Comparison of ENCODE assay signal across 8 cellular contexts in the genomic region with DNA sequence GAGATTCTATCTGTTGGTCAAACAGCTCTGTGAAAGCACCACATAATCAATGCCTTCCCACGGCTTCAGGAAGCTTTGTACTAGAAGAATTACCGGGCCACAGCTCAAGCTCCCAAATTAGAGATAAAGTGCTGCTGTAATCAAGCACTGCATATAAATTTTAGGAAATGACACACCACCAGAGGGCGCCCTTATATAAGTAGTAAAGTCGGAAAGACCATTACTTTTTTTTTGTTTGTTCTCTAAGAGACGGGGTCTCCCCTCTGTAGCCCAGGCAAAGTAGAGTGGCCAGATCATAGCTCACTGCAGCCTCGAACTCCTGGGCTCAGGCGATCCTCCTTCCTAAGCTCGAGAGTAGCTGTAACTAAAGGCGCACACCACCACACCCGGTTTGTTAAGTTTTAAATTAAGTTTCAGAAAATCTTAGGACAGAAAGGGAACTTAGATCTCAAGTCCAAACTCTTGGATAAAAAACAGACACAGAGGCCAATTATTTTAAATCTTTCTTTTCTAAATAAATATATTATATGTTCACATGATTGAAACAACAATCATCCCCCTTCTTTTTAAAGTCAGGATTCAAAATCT. TPM values are rescaled to one million over a fixed set of nuclear protein-coding genes. Genes with fewer than 3 reads are reported as not detected.
A peak's percentile ranks its signal among the peaks of the same experiment; 100 is the strongest.
DNase-seq lines count a peak whose midpoint lies in the region; ATAC-seq and TF ChIP-seq lines count a peak whose summit lies in the region.

No MANE protein-coding gene starts in this region.

- peaks cover 8 to 13% (median 11%) of the 10 kb centered on the region in 4 donors for H3K4me1 Mint-ChIP-seq in naive thymus-derived CD8-positive, alpha-beta T cell
- H3K4me1 Mint-ChIP-seq in stimulated activated naive B cell treated with anti-CD40 and anti-IgM and Interleukin-4, amounts not matched to agents 10 μg/mL and 1 μg/mL and 100 μg/mL, for 72 hours = peaks cover 27 to 45% of the 10 kb centered on the region in 2 donors

- peaks cover 23 to 42% (median 34%) of the 10 kb centered on the region in 4 donors for H3K4me1 ChIP-seq in esophagus muscularis mucosa

- POLR2A ChIA-PET in naive thymus-derived CD8-positive, alpha-beta T cell (lab: Charles Lee) = interaction anchor here (0.6 to 1.6 kb wide), 2 partner anchors 33 to 382 kb away, joined by 3 to 19 read pairs; a partner anchor contains a TSS

- no peaks in the 10 kb centered on the region for H3K36me3 ChIP-seq in esophagus muscularis mucosa

- no peaks in the 10 kb centered on the region for H3K27me3 ChIP-seq in esophagus muscularis mucosa

- ATAC-seq in naive thymus-derived CD8-positive, alpha-beta T cell = peak; percentile 46 to 68
- ATAC-seq in stimulated activated naive B cell treated with anti-CD40 and anti-IgM and Interleukin-4, amounts not matched to agents 10 μg/mL and 1 μg/mL and 100 μg/mL, for 72 hours (replicated peaks) = peak; percentile 82 to 87

- no peaks in the 10 kb centered on the region for H3K9me3 ChIP-seq in esophagus muscularis mucosa

- no peak overlapping the region for H3K27ac ChIP-seq in esophagus muscularis mucosa (replicated peaks in 1 of 4)

- intact Hi-C loops in esophagus muscularis mucosa (cut with DNase I) = loop anchor here (2.0 kb wide), 1 partner anchor 33 kb away; a partner anchor contains a TSS

- no peak for TF ChIP-seq EP300 in esophagus muscularis mucosa (IDR thresholded peaks at IDR 0.05)

- 10% methylated on average over 10 of the region's 10 CpGs for WGBS in esophagus muscularis mucosa

- TF ChIP-seq CTCF in GM12875 (IDR thresholded peaks at IDR 0.05; ENCODE audit: borderline replicate concordance, insufficient read depth, low read depth, low read length) (peak; percentile 48; the same call in 1 of the 2 replicates), esophagus muscularis mucosa (IDR thresholded peaks at IDR 0.05) (peak; percentile 66 to 72 (median 71))

- peak overlapping the region in 7 of 10 donors; percentile 44 to 81 (median 65) for H3K27ac Mint-ChIP-seq in naive thymus-derived CD8-positive, alpha-beta T cell
- H3K27ac Mint-ChIP-seq in stimulated activated naive B cell treated with anti-CD40 and anti-IgM and Interleukin-4, amounts not matched to agents 10 μg/mL and 1 μg/mL and 100 μg/mL, for 72 hours = peak overlapping the region; percentile 14

- H3K4me3 ChIP-seq in GM12875 (ENCODE audit: low read depth, low read length) (no peak overlapping the region), esophagus muscularis mucosa (peak overlapping the region; percentile 19 to 47 (median 26))

- H3K9me3 Mint-ChIP-seq in naive thymus-derived CD8-positive, alpha-beta T cell = no peaks in the 10 kb centered on the region
- no peaks in the 10 kb centered on the region for H3K9me3 Mint-ChIP-seq in stimulated activated naive B cell treated with anti-CD40 and anti-IgM and Interleukin-4, amounts not matched to agents 10 μg/mL and 1 μg/mL and 100 μg/mL, for 72 hours

- TF ChIP-seq POLR2A in esophagus muscularis mucosa (IDR thresholded peaks at IDR 0.05; ENCODE audit: low read depth) = no peak

- H3K36me3 Mint-ChIP-seq in naive thymus-derived CD8-positive, alpha-beta T cell = no peaks in the 10 kb centered on the region
- H3K36me3 Mint-ChIP-seq in stimulated activated naive B cell treated with anti-CD40 and anti-IgM and Interleukin-4, amounts not matched to agents 10 μg/mL and 1 μg/mL and 100 μg/mL, for 72 hours = no peaks in the 10 kb centered on the region

- no peaks in the 10 kb centered on the region for H3K27me3 Mint-ChIP-seq in naive thymus-derived CD8-positive, alpha-beta T cell
- H3K27me3 Mint-ChIP-seq in stimulated activated naive B cell treated with anti-CD40 and anti-IgM and Interleukin-4, amounts not matched to agents 10 μg/mL and 1 μg/mL and 100 μg/mL, for 72 hours = no peaks in the 10 kb centered on the region

- H3K4me3 Mint-ChIP-seq in naive thymus-derived CD8-positive, alpha-beta T cell = peak overlapping the region in 7 of 10 donors; percentile 43 to 77 (median 66)
- H3K4me3 Mint-ChIP-seq in stimulated activated naive B cell treated with anti-CD40 and anti-IgM and Interleukin-4, amounts not matched to agents 10 μg/mL and 1 μg/mL and 100 μg/mL, for 72 hours = peak overlapping the region; percentile 44 to 75

- DNase-seq in LHCN-M2 (ENCODE audit: low read depth) (peak; percentile 71), OCI-M2 (lab: John Stamatoyannopoulos, UW; ENCODE audit: unreplicated experiment) (peak; percentile 71), esophagus muscularis mucosa (ENCODE audit: extremely low spot score) (peak; percentile 97), cortex of kidney (lab: John Stamatoyannopoulos, UW) (no peak)
- peak; percentile 54 for DNase-seq in activated T-cell treated with anti-CD3 and anti-CD28 coated beads, Interleukin-2, amount 50 U/mL, for 1 hour
- peak; percentile 47 to 89 (median 76) for DNase-seq in naive thymus-derived CD8-positive, alpha-beta T cell
- peak; percentile 58 for DNase-seq in stimulated activated naive B cell treated with anti-CD40 and anti-IgM and Interleukin-4, amounts not matched to agents 10 μg/mL and 1 μg/mL and 100 μg/mL, for 72 hours

RNA-seq across cellular contexts. Expression of a gene that starts 32.6 kb away (rescaled TPM):
- total RNA-seq in LHCN-M2 (2014; rRNA removed) = 42.8 TPM in 2 replicates
- polyA plus RNA-seq in LHCN-M2 (2012) = 38.4 TPM
- total RNA-seq in esophagus muscularis mucosa = 10 to 100 TPM; 29.1 to 46.2 (median 35.0) TPM
- total RNA-seq in naive thymus-derived CD8-positive, alpha-beta T cell = 10 to 100 TPM; 26.4 to 29.1 TPM
- polyA plus RNA-seq in naive thymus-derived CD8-positive, alpha-beta T cell = 10 to 100 TPM; 48.3 to 50.2 (median 49.3) TPM

RNA-seq across cellular contexts. Expression of a gene that starts 33.9 kb away (rescaled TPM):
- total RNA-seq in LHCN-M2 (2014; rRNA removed) (19.6 and 30.1 TPM in 2 replicates), esophagus muscularis mucosa (1 to 10 TPM in 1 of 4 donors, under 1 TPM in 2, not detected in 1; 0.17 to 1.6 (median 0.52) TPM)
- polyA plus RNA-seq in LHCN-M2 (2012) = 3.1 TPM
- 1 to 10 TPM; 2.3 to 2.5 TPM for total RNA-seq in naive thymus-derived CD8-positive, alpha-beta T cell
- polyA plus RNA-seq in naive thymus-derived CD8-positive, alpha-beta T cell = 1 to 10 TPM in 2 of 3 donors, under 1 TPM in 1; 0.59 to 3.1 (median 1.7) TPM
